In genomic region chr2:85502720-85503119, GRCh38 we compare ENCODE assay signal across 1 cellular context.
TF ChIP-seq lines count a peak whose summit lies in the region.

No MANE protein-coding gene starts in this region.

TF ChIP-seq in K562, 482 proteins besides CTCF, POLR2A, EP300 and RAD21 (continued from another document):
- TF ChIP-seq MGA (IDR thresholded peaks at IDR 0.05) (peak; percentile 61), ZNF592 (IDR thresholded peaks at IDR 0.05) (peak; percentile 26; the same call in 1 of the 2 replicates)
